1 cellular context compared by ENCODE assay signal in the genomic region with DNA sequence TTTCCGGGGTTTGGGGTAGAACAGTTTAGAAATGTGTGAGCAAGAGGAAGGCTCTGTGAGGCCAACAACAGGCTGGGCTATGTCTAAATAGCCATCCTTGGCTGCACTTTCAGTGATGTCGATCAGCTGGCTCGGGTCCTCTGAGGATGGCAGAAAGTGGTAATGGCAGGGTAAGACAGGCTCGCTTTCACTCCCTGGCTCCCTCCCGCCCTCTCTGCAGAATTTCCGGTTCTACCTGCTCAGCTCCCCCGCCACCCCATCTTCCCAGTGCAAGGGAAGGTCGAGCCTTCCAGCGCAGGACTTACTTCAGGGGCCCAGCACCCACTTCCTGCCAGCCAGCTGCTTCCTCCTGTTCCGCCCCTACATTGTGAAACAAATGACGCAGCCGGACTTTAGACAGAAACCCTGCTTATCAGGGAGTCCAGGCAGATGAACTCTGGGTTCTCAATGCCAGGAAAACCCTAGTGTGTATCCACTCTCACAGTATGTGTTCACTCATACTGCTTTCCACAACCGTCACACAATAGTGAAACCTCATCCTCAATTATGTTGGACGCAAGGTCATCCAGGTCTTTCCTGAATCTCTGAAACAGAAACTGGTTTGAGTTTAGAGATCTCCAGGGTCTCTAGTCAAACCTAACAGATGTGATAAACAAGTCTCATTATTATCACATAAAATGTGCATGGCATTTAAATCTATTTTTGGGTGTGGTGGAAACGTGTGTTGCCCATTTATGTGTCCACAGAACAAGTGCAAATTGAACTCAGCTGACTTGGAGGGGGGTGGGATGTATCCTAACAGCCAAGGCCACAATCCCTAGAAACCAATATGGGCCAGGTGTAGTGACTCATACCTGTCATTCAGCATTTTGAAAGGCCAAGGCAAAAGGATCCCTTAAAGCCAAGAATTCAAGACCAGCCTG.
TF ChIP-seq lines count a peak whose summit lies in the region.

No MANE protein-coding gene starts in this region.

TF ChIP-seq in K562, 482 proteins besides CTCF, POLR2A, EP300 and RAD21 (continued from another document and continues in another):
- TF ChIP-seq ELF4 (CRISPR knock-in tag; IDR thresholded peaks at IDR 0.05), result peak; percentile 72; the same call in 1 of the 2 replicates
- no peak for TF ChIP-seq ETS2 (tag; IDR thresholded peaks at IDR 0.05; ENCODE audit: borderline replicate concordance, poor library complexity, severe bottlenecking)
- no peak; the same call in 1 of the 2 replicates for TF ChIP-seq MIER1 (IDR thresholded peaks at IDR 0.05; ENCODE audit: low read depth)
- no peak for TF ChIP-seq ZNF217 (CRISPR knock-in tag; IDR thresholded peaks at IDR 0.05)
- no peak for TF ChIP-seq U2AF1 (optimal IDR thresholded peaks at IDR 0.05; ENCODE audit: low read depth, low read length)
- no peak for TF ChIP-seq FOXP1 (CRISPR knock-in tag; IDR thresholded peaks at IDR 0.05)
- no peak for TF ChIP-seq NFIX (CRISPR knock-in tag; IDR thresholded peaks at IDR 0.05; ENCODE audit: low read depth)
- TF ChIP-seq NFE2 (IDR thresholded peaks at IDR 0.05; ENCODE audit: low read depth), result peak; percentile 83
- TF ChIP-seq, protein P1, sequence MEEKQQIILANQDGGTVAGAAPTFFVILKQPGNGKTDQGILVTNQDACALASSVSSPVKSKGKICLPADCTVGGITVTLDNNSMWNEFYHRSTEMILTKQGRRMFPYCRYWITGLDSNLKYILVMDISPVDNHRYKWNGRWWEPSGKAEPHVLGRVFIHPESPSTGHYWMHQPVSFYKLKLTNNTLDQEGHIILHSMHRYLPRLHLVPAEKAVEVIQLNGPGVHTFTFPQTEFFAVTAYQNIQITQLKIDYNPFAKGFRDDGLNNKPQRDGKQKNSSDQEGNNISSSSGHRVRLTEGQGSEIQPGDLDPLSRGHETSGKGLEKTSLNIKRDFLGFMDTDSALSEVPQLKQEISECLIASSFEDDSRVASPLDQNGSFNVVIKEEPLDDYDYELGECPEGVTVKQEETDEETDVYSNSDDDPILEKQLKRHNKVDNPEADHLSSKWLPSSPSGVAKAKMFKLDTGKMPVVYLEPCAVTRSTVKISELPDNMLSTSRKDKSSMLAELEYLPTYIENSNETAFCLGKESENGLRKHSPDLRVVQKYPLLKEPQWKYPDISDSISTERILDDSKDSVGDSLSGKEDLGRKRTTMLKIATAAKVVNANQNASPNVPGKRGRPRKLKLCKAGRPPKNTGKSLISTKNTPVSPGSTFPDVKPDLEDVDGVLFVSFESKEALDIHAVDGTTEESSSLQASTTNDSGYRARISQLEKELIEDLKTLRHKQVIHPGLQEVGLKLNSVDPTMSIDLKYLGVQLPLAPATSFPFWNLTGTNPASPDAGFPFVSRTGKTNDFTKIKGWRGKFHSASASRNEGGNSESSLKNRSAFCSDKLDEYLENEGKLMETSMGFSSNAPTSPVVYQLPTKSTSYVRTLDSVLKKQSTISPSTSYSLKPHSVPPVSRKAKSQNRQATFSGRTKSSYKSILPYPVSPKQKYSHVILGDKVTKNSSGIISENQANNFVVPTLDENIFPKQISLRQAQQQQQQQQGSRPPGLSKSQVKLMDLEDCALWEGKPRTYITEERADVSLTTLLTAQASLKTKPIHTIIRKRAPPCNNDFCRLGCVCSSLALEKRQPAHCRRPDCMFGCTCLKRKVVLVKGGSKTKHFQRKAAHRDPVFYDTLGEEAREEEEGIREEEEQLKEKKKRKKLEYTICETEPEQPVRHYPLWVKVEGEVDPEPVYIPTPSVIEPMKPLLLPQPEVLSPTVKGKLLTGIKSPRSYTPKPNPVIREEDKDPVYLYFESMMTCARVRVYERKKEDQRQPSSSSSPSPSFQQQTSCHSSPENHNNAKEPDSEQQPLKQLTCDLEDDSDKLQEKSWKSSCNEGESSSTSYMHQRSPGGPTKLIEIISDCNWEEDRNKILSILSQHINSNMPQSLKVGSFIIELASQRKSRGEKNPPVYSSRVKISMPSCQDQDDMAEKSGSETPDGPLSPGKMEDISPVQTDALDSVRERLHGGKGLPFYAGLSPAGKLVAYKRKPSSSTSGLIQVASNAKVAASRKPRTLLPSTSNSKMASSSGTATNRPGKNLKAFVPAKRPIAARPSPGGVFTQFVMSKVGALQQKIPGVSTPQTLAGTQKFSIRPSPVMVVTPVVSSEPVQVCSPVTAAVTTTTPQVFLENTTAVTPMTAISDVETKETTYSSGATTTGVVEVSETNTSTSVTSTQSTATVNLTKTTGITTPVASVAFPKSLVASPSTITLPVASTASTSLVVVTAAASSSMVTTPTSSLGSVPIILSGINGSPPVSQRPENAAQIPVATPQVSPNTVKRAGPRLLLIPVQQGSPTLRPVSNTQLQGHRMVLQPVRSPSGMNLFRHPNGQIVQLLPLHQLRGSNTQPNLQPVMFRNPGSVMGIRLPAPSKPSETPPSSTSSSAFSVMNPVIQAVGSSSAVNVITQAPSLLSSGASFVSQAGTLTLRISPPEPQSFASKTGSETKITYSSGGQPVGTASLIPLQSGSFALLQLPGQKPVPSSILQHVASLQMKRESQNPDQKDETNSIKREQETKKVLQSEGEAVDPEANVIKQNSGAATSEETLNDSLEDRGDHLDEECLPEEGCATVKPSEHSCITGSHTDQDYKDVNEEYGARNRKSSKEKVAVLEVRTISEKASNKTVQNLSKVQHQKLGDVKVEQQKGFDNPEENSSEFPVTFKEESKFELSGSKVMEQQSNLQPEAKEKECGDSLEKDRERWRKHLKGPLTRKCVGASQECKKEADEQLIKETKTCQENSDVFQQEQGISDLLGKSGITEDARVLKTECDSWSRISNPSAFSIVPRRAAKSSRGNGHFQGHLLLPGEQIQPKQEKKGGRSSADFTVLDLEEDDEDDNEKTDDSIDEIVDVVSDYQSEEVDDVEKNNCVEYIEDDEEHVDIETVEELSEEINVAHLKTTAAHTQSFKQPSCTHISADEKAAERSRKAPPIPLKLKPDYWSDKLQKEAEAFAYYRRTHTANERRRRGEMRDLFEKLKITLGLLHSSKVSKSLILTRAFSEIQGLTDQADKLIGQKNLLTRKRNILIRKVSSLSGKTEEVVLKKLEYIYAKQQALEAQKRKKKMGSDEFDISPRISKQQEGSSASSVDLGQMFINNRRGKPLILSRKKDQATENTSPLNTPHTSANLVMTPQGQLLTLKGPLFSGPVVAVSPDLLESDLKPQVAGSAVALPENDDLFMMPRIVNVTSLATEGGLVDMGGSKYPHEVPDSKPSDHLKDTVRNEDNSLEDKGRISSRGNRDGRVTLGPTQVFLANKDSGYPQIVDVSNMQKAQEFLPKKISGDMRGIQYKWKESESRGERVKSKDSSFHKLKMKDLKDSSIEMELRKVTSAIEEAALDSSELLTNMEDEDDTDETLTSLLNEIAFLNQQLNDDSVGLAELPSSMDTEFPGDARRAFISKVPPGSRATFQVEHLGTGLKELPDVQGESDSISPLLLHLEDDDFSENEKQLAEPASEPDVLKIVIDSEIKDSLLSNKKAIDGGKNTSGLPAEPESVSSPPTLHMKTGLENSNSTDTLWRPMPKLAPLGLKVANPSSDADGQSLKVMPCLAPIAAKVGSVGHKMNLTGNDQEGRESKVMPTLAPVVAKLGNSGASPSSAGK (IDR thresholded peaks at IDR 0.05), result no peak
- TF ChIP-seq, protein P2, sequence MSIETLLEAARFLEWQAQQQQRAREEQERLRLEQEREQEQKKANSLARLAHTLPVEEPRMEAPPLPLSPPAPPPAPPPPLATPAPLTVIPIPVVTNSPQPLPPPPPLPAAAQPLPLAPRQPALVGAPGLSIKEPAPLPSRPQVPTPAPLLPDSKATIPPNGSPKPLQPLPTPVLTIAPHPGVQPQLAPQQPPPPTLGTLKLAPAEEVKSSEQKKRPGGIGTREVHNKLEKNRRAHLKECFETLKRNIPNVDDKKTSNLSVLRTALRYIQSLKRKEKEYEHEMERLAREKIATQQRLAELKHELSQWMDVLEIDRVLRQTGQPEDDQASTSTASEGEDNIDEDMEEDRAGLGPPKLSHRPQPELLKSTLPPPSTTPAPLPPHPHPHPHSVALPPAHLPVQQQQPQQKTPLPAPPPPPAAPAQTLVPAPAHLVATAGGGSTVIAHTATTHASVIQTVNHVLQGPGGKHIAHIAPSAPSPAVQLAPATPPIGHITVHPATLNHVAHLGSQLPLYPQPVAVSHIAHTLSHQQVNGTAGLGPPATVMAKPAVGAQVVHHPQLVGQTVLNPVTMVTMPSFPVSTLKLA (conservative IDR thresholded peaks at IDR 0.05), result peak; percentile 58 to 81
- 0 out of 2 replicates have a peak, but pooled peaks have one; percentile 71 for TF ChIP-seq RUNX1 (IDR thresholded peaks at IDR 0.05; ENCODE audit: low read depth)
- no peak for TF ChIP-seq ZNF3 (CRISPR knock-in tag; IDR thresholded peaks at IDR 0.05)
- peak; percentile 68; the same call in 1 of the 2 replicates for TF ChIP-seq ZKSCAN8 (CRISPR knock-in tag; IDR thresholded peaks at IDR 0.05)
- no peak for TF ChIP-seq SMAD1 (IDR thresholded peaks at IDR 0.05; ENCODE audit: low read depth, low read length, partially characterized antibody)
- TF ChIP-seq, protein P3, sequence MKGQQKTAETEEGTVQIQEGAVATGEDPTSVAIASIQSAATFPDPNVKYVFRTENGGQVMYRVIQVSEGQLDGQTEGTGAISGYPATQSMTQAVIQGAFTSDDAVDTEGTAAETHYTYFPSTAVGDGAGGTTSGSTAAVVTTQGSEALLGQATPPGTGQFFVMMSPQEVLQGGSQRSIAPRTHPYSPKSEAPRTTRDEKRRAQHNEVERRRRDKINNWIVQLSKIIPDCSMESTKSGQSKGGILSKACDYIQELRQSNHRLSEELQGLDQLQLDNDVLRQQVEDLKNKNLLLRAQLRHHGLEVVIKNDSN (CRISPR knock-in tag; IDR thresholded peaks at IDR 0.05), result no peak
- TF ChIP-seq HNRNPUL1 (IDR thresholded peaks at IDR 0.05; ENCODE audit: low read length), result no peak
- TF ChIP-seq, protein P4, sequence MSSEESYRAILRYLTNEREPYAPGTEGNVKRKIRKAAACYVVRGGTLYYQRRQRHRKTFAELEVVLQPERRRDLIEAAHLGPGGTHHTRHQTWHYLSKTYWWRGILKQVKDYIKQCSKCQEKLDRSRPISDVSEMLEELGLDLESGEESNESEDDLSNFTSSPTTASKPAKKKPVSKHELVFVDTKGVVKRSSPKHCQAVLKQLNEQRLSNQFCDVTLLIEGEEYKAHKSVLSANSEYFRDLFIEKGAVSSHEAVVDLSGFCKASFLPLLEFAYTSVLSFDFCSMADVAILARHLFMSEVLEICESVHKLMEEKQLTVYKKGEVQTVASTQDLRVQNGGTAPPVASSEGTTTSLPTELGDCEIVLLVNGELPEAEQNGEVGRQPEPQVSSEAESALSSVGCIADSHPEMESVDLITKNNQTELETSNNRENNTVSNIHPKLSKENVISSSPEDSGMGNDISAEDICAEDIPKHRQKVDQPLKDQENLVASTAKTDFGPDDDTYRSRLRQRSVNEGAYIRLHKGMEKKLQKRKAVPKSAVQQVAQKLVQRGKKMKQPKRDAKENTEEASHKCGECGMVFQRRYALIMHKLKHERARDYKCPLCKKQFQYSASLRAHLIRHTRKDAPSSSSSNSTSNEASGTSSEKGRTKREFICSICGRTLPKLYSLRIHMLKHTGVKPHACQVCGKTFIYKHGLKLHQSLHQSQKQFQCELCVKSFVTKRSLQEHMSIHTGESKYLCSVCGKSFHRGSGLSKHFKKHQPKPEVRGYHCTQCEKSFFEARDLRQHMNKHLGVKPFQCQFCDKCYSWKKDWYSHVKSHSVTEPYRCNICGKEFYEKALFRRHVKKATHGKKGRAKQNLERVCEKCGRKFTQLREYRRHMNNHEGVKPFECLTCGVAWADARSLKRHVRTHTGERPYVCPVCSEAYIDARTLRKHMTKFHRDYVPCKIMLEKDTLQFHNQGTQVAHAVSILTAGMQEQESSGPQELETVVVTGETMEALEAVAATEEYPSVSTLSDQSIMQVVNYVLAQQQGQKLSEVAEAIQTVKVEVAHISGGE (CRISPR knock-in tag; IDR thresholded peaks at IDR 0.05), result peak in 2 of 3 experiments; percentile 76 to 96; a peak in 5 of 6 replicates
- TF ChIP-seq, protein P5, sequence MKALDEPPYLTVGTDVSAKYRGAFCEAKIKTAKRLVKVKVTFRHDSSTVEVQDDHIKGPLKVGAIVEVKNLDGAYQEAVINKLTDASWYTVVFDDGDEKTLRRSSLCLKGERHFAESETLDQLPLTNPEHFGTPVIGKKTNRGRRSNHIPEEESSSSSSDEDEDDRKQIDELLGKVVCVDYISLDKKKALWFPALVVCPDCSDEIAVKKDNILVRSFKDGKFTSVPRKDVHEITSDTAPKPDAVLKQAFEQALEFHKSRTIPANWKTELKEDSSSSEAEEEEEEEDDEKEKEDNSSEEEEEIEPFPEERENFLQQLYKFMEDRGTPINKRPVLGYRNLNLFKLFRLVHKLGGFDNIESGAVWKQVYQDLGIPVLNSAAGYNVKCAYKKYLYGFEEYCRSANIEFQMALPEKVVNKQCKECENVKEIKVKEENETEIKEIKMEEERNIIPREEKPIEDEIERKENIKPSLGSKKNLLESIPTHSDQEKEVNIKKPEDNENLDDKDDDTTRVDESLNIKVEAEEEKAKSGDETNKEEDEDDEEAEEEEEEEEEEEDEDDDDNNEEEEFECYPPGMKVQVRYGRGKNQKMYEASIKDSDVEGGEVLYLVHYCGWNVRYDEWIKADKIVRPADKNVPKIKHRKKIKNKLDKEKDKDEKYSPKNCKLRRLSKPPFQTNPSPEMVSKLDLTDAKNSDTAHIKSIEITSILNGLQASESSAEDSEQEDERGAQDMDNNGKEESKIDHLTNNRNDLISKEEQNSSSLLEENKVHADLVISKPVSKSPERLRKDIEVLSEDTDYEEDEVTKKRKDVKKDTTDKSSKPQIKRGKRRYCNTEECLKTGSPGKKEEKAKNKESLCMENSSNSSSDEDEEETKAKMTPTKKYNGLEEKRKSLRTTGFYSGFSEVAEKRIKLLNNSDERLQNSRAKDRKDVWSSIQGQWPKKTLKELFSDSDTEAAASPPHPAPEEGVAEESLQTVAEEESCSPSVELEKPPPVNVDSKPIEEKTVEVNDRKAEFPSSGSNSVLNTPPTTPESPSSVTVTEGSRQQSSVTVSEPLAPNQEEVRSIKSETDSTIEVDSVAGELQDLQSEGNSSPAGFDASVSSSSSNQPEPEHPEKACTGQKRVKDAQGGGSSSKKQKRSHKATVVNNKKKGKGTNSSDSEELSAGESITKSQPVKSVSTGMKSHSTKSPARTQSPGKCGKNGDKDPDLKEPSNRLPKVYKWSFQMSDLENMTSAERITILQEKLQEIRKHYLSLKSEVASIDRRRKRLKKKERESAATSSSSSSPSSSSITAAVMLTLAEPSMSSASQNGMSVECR (CRISPR knock-in tag; IDR thresholded peaks at IDR 0.05), result peak; percentile 85
- TF ChIP-seq, protein P6, sequence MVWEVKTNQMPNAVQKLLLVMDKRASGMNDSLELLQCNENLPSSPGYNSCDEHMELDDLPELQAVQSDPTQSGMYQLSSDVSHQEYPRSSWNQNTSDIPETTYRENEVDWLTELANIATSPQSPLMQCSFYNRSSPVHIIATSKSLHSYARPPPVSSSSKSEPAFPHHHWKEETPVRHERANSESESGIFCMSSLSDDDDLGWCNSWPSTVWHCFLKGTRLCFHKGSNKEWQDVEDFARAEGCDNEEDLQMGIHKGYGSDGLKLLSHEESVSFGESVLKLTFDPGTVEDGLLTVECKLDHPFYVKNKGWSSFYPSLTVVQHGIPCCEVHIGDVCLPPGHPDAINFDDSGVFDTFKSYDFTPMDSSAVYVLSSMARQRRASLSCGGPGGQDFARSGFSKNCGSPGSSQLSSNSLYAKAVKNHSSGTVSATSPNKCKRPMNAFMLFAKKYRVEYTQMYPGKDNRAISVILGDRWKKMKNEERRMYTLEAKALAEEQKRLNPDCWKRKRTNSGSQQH (CRISPR knock-in tag; IDR thresholded peaks at IDR 0.05), result peak; percentile 69; the same call in 1 of the 2 replicates
- TF ChIP-seq KDM2B (CRISPR knock-in tag; IDR thresholded peaks at IDR 0.05), result no peak
- TF ChIP-seq MBD2 (IDR thresholded peaks at IDR 0.05; ENCODE audit: borderline replicate concordance, low read depth), result peak; percentile 77
- no peak for TF ChIP-seq ZC3H11A (IDR thresholded peaks at IDR 0.05; ENCODE audit: low read depth, low read length)
- no peak; the same call in 1 of the 2 replicates for TF ChIP-seq SMARCA5 (IDR thresholded peaks at IDR 0.05)
- TF ChIP-seq ASH1L (IDR thresholded peaks at IDR 0.05; ENCODE audit: borderline replicate concordance, low read depth, partially characterized antibody), result no peak
- TF ChIP-seq SRF (CRISPR knock-in tag; IDR thresholded peaks at IDR 0.05), result peak in 1 of 2 experiments; percentile 31; a peak in 1 of 4 replicates
